ENCODE assay signal across 16 cellular contexts in genomic region chr17:37283414-37283961, GRCh38.
DNase-seq lines count a peak whose midpoint lies in the region; ATAC-seq and TF ChIP-seq lines count a peak whose summit lies in the region.
"Had no signal": no experiment of that assay in that cellular context is flagged by ENCODE, and none has a peak within 500 bp of the region (broad histone marks: within the 10 kb centered on the region; RNA-seq: fewer than 3 reads in every experiment).

No MANE protein-coding gene starts in this region.

- 0 out of 2 replicates have a peak, but pooled peaks cover 9% of the 10 kb centered on the region for H3F3A ChIP-seq in GM23338 (replicated peaks; ENCODE audit: low read depth)

- 0 out of 2 replicates have a peak overlapping the region, but pooled peaks have one; percentile 22 for H3K27ac ChIP-seq in GM23338 (ENCODE audit: low read depth)

- peaks cover 38% of the 10 kb centered on the region for H3K79me2 ChIP-seq in GM23338 (replicated peaks; ENCODE audit: insufficient read depth)

- no peak overlapping the region for H3K4me3 Mint-ChIP-seq in GM23338
- no peak overlapping the region for H3K4me3 Mint-ChIP-seq in immature natural killer cell
- H3K4me3 Mint-ChIP-seq: CD8-positive, alpha-beta T cell had no signal

- no peaks in the 10 kb centered on the region for H3K9me2 ChIP-seq in GM23338 (ENCODE audit: insufficient read depth)
- H3K9me2 ChIP-seq: SK-N-SH had no signal

- H3K4me2 ChIP-seq in GM23338 = no peak overlapping the region
- H3K4me2 ChIP-seq: SK-N-SH had no signal

- no peaks in the 10 kb centered on the region; the same call in 2 of the 3 replicates for H3K9me3 Mint-ChIP-seq in GM23338
- H3K9me3 Mint-ChIP-seq in immature natural killer cell = no peaks in the 10 kb centered on the region
- H3K9me3 Mint-ChIP-seq: CD8-positive, alpha-beta T cell had no signal

- no peaks in the 10 kb centered on the region for H3K27me3 Mint-ChIP-seq in GM23338 (ENCODE audit: insufficient read depth, low read depth, poor library complexity)
- H3K27me3 Mint-ChIP-seq in immature natural killer cell (ENCODE audit: low read depth in 3 of 3) = no peaks in the 10 kb centered on the region

- H2AFZ ChIP-seq in GM23338 = no peak overlapping the region

- H3K4me1 ChIP-seq in GM23338 (ENCODE audit: insufficient read depth) = peaks cover 8% of the 10 kb centered on the region; the same call in 1 of the 2 replicates

- H3K36me3 ChIP-seq in GM23338 (ENCODE audit: insufficient read depth) = peaks cover 10% of the 10 kb centered on the region

- peaks cover 28% of the 10 kb centered on the region for H3K36me3 Mint-ChIP-seq in GM23338 (ENCODE audit: low read depth)
- peaks cover 8 to 33% (median 14%) of the 10 kb centered on the region in 3 donors for H3K36me3 Mint-ChIP-seq in immature natural killer cell

- TF ChIP-seq CTCF in GM23338 (conservative IDR thresholded peaks at IDR 0.05; ENCODE audit: low read depth in 2 of 2) = no peak
- TF ChIP-seq CTCF in fibroblast of the aortic adventitia (IDR thresholded peaks at IDR 0.05; ENCODE audit: insufficient read depth, low read length) = no peak

- no peaks in the 10 kb centered on the region for H3K27me3 ChIP-seq in GM23338 (ENCODE audit: insufficient read depth)

- ATAC-seq in GM23338 = no peak
- ATAC-seq: CD8-positive, alpha-beta T cell; GM12878 had no signal

- no peak overlapping the region for H3K4me3 ChIP-seq in GM23338
- no peak overlapping the region for H3K4me3 ChIP-seq in fibroblast of the aortic adventitia (ENCODE audit: low read depth, low read length)
- H3K4me3 ChIP-seq: GM12878 had no signal

- no peak for DNase-seq in GM23338 (ENCODE audit: low spot score)
- peak; percentile 43 for DNase-seq in astrocyte of the hippocampus (ENCODE audit: low read depth, low spot score)
- peak; percentile 72 for DNase-seq in fibroblast of the aortic adventitia (ENCODE audit: low read depth)
- DNase-seq in immature natural killer cell = no peak
- DNase-seq in nucleus accumbens (lab: John Stamatoyannopoulos, UW) = no peak
- no peak for DNase-seq in stimulated activated CD4-positive, alpha-beta T cell treated with anti-CD3 and anti-CD28 coated beads, Interleukin-2, amount 100 ng/mL, for 24 hours
- no peak for DNase-seq in HuH-7 (ENCODE audit: low spot score)
- DNase-seq: ACHN; CD8-positive, alpha-beta T cell; DMS79 treated with DMSO at 0.1 percent for 48 hours; MV-4-11; NCI-H1417; NCI-H187 treated with DMSO at 0.1 percent for 48 hours; SHP77; SK-N-SH had no signal

- H4K20me1 ChIP-seq in GM23338 (replicated peaks; ENCODE audit: insufficient read depth) = 0 out of 2 replicates have a peak, but pooled peaks cover 11% of the 10 kb centered on the region

- no peak overlapping the region for H3K27ac Mint-ChIP-seq in GM23338
- H3K27ac Mint-ChIP-seq in immature natural killer cell = peak overlapping the region in 2 of 6 donors; percentile 23 to 40
- H3K27ac Mint-ChIP-seq: CD8-positive, alpha-beta T cell had no signal

- H3K4me1 Mint-ChIP-seq in GM23338 (peaks cover 11% of the 10 kb centered on the region), immature natural killer cell (no peaks in the 10 kb centered on the region)

TF ChIP-seq in GM23338, 12 proteins besides CTCF, POLR2A, EP300 and RAD21 (continues in another document):
- TF ChIP-seq NANOG (IDR thresholded peaks at IDR 0.05; ENCODE audit: borderline replicate concordance) (no peak), EZH2phosphoT487 (IDR thresholded peaks at IDR 0.05; ENCODE audit: unreplicated experiment) (no peak), ZNF114 (CRISPR knock-in tag; IDR thresholded peaks at IDR 0.05) (no peak), REST (IDR thresholded peaks at IDR 0.05; ENCODE audit: unreplicated experiment) (no peak), STAT1 (IDR thresholded peaks at IDR 0.05; ENCODE audit: unreplicated experiment) (no peak), JUNB (IDR thresholded peaks at IDR 0.05; ENCODE audit: unreplicated experiment) (no peak), CREB1 (CRISPR knock-in tag; IDR thresholded peaks at IDR 0.05; ENCODE audit: low read depth) (no peak), ETS1 (IDR thresholded peaks at IDR 0.05) (no peak), EZH2 (IDR thresholded peaks at IDR 0.05; ENCODE audit: low read depth, unreplicated experiment) (no peak)

Comparison
In these comparisons a context has a peak if more than half of its experiments do, and no peak if none do; other contexts are left out.
1. DNase-seq: peak in astrocyte of the hippocampus (single experiment) and fibroblast of the aortic adventitia (single experiment); none in GM23338 (single experiment), immature natural killer cell (0 of 3), nucleus accumbens (0 of 56), stimulated activated CD4-positive, alpha-beta T cell treated with anti-CD3 and anti-CD28 coated beads, Interleukin-2, amount 100 ng/mL, for 24 hours (0 of 2) and HuH-7 (single experiment).